8 cellular contexts compared by ENCODE assay signal in genomic region chr6:32837651-32838113, GRCh38. TPM values are rescaled to one million over a fixed set of nuclear protein-coding genes. Genes with fewer than 3 reads are reported as not detected.
DNase-seq lines count a peak whose midpoint lies in the region; ATAC-seq lines count a peak whose summit lies in the region.

No MANE protein-coding gene starts in this region.

- H3K9ac ChIP-seq in NT2/D1 (ENCODE audit: insufficient read length, low read depth) = peak overlapping the region; percentile 56

- no peaks in the 10 kb centered on the region; the same call in 1 of the 2 replicates for H3K9me3 ChIP-seq in NT2/D1 (ENCODE audit: insufficient read depth, low read length)
- no peaks in the 10 kb centered on the region for H3K9me3 ChIP-seq in effector memory CD4-positive, alpha-beta T cell (ENCODE audit: control insufficient read depth, low read length)
- peaks cover 7% of the 10 kb centered on the region for H3K9me3 ChIP-seq in neuron (ENCODE audit: low read length)

- H3K36me3 ChIP-seq in NT2/D1 (ENCODE audit: insufficient read depth, insufficient read length, low read length) (no peaks in the 10 kb centered on the region), neuron (ENCODE audit: insufficient read depth, low read length) (no peaks in the 10 kb centered on the region)
- H3K36me3 ChIP-seq in effector memory CD4-positive, alpha-beta T cell (ENCODE audit: control insufficient read depth, insufficient read depth, low read length) = peaks cover 45% of the 10 kb centered on the region

- H2AFZ ChIP-seq in neuron (ENCODE audit: low read depth, low read length) = peak overlapping the region; percentile 64

- in situ Hi-C loops in G401 (cut with HindIII; ENCODE audit: low sequenced_read_pairs) = no loop called here

- H3K27me3 ChIP-seq in NT2/D1 (ENCODE audit: insufficient read depth, insufficient read length) (peaks cover 28% of the 10 kb centered on the region), neuron (ENCODE audit: insufficient read depth, low read length) (peaks cover 16% of the 10 kb centered on the region)
- H3K27me3 ChIP-seq in effector memory CD4-positive, alpha-beta T cell (replicated peaks; ENCODE audit: control insufficient read depth, insufficient read depth, low read length, poor library complexity, severe bottlenecking) = no peaks in the 10 kb centered on the region

- peak overlapping the region; percentile 85 for H3K27ac ChIP-seq in effector memory CD4-positive, alpha-beta T cell (ENCODE audit: insufficient read depth, low read length, poor library complexity, severe bottlenecking)

- H3K4me1 ChIP-seq in NT2/D1 (ENCODE audit: insufficient read depth, insufficient read length) (peaks cover 3% of the 10 kb centered on the region), neuron (ENCODE audit: insufficient read depth, low read length) (peaks cover 6% of the 10 kb centered on the region)
- H3K4me1 ChIP-seq in effector memory CD4-positive, alpha-beta T cell (ENCODE audit: control insufficient read depth, insufficient read depth, low read length, poor library complexity, severe bottlenecking) = peaks cover 39% of the 10 kb centered on the region

- no peak for ATAC-seq in HG02970 (IDR thresholded peaks at IDR 0.05; ENCODE audit: low FRiP score, unreplicated experiment)

- H3K4me3 ChIP-seq in NT2/D1 (ENCODE audit: insufficient read length, low read depth) = peak overlapping the region; percentile 57
- H3K4me3 ChIP-seq in effector memory CD4-positive, alpha-beta T cell (ENCODE audit: insufficient read depth, low read depth, low read length, poor library complexity, severe bottlenecking) = peak overlapping the region; percentile 80
- H3K4me3 ChIP-seq in neuron (ENCODE audit: low read length) = peak overlapping the region; percentile 71

- DNase-seq in G401 (ENCODE audit: low spot score) = peak; percentile 18
- DNase-seq in NT2/D1 (ENCODE audit: low read depth, low spot score) = no peak
- no peak for DNase-seq in effector memory CD4-positive, alpha-beta T cell
- DNase-seq in cerebellum (ENCODE audit: low spot score) = no peak
- DNase-seq in NCI-H82 (lab: John Stamatoyannopoulos, UW) = no peak
- no peak for DNase-seq in NCI-H1417 (lab: John Stamatoyannopoulos, UW)

RNA-seq across cellular contexts. Expression of gene TAP2, which starts 0.9 kb away (rescaled TPM):
- total RNA-seq in G401 (2014; rRNA removed; shearing (Covaris generic)) = 8.9 and 14.5 TPM in 2 replicates
- 4.4 TPM for total RNA-seq in cerebellum

RNA-seq across cellular contexts. Expression of gene PSMB8, which starts 6.2 kb away (rescaled TPM):
- total RNA-seq in G401 (2014; rRNA removed; shearing (Covaris generic)) = not detected in 2 replicates
- total RNA-seq in cerebellum = 4.0 TPM

RNA-seq across cellular contexts. Expression of gene TAP1, which starts 15.8 kb away (rescaled TPM):
- 33.4 and 41.3 TPM in 2 replicates for total RNA-seq in G401 (2014; rRNA removed; shearing (Covaris generic))
- 5.3 TPM for total RNA-seq in cerebellum

RNA-seq across cellular contexts. Expression of gene PSMB9, which starts 16.3 kb away (rescaled TPM):
- 20.2 and 26.0 TPM in 2 replicates for total RNA-seq in G401 (2014; rRNA removed; shearing (Covaris generic))
- 1.4 TPM for total RNA-seq in cerebellum

RNA-seq across cellular contexts. Expression of gene HLA-DOB, which starts 20.9 kb away (rescaled TPM):
- total RNA-seq in G401 (2014; rRNA removed; shearing (Covaris generic)) = not detected in 2 replicates
- total RNA-seq in cerebellum = not detected
